Comparison of ENCODE assay signal across 40 cellular contexts in the genomic region with DNA sequence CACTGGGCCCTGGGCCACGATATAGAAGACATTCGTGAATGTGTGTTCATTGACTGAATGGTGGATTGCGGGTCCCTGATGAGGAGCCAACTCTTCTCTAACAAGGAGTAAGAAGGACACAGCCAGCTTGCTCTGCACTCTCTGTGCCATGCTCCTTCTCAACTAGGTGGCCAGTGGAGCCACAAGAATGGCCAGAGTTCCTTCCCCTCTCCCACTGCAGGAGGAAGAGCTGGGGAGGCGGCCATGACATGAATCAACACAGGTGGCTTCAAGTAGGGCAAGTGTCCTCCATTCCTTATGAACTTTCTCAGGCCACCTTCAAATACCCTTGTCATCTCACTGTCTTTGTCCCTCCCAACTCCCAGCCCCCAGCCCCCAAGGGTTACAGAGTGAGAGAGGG.
"Had no signal": no experiment of that assay in that cellular context is flagged by ENCODE, and none has a peak within 500 bp of the region (broad histone marks: within the 10 kb centered on the region; RNA-seq: fewer than 3 reads in every experiment).

No MANE protein-coding gene starts in this region.

- H3K4me3 ChIP-seq: adrenal gland, ascending aorta, body of pancreas, breast epithelium, cardiac muscle cell had no signal

- DNase-seq: activated effector memory CD4-positive, alpha-beta T cell treated with anti-CD3 and anti-CD28 coated beads, Interleukin-2, amount 50 U/mL, for 16 hours; activated effector memory CD4-positive, alpha-beta T cell treated with Interleukin-2 at 50 U/mL for 16 hours; activated gamma-delta T cell; activated gamma-delta T cell treated with Interleukin-2 at 50 U/mL for 16 hours; activated naive CD4-positive, alpha-beta T cell; activated naive CD4-positive, alpha-beta T cell treated with anti-CD3 and anti-CD28 coated beads for 36 hours; activated naive CD4-positive, alpha-beta T cell treated with anti-CD3 and anti-CD28 coated beads, Interleukin-2, amount 10 ng/mL, durations not matched to agents 7 days and 5 days; activated naive CD4-positive, alpha-beta T cell treated with anti-CD3 and anti-CD28 coated beads, Interleukin-2, amount 50 U/mL, for 16 hours; activated naive CD4-positive, alpha-beta T cell treated with Interleukin-2 at 50 U/mL for 16 hours; activated naive CD8-positive, alpha-beta T cell treated with anti-CD3 and anti-CD28 coated beads for 36 hours; activated naive CD8-positive, alpha-beta T cell treated with anti-CD3 and anti-CD28 coated beads, Interleukin-2, amount 10 ng/mL, durations not matched to agents 7 days and 5 days; activated naive CD8-positive, alpha-beta T cell treated with anti-CD3 and anti-CD28 coated beads, Interleukin-2, amount 50 U/mL, for 24 hours; activated T-cell treated with anti-CD3 and anti-CD28 coated beads for 4 hours; activated T-cell treated with anti-CD3 and anti-CD28 coated beads, Interleukin-2, amount 50 U/mL, for 1 hour; activated T-cell treated with anti-CD3 and anti-CD28 coated beads, Interleukin-2, amount 50 U/mL, for 24 hours; activated T-cell treated with anti-CD3 and anti-CD28 coated beads, Interleukin-2, amount 50 U/mL, for 4 hours; activated T-cell treated with anti-CD3 and anti-CD28 coated beads, Interleukin-2, amount 50 U/mL, for 48 hours; activated T-cell treated with anti-CD3 and anti-CD28 coated beads, Interleukin-2, amount 50 U/mL, for 72 hours; adrenal gland; amniotic stem cell; amygdala; anterior cingulate cortex; aorta; body of pancreas; brain microvascular endothelial cell; caudate nucleus; central memory CD4-positive, alpha-beta T cell; cerebellar nuclear complex had no signal

- FAIRE-seq: astrocyte had no signal

- H3K36me3 ChIP-seq: adrenal gland, brain microvascular endothelial cell, breast epithelium, cardiac muscle cell had no signal

- ATAC-seq: activated naive CD4-positive, alpha-beta T cell treated with anti-CD3 and anti-CD28 coated beads, Interleukin-2, amount 50 U/mL, for 72 hours; activated naive CD8-positive, alpha-beta T cell treated with anti-CD3 and anti-CD28 coated beads, Interleukin-2, amount 50 U/mL, for 24 hours; activated T-cell treated with anti-CD3 and anti-CD28 coated beads, Interleukin-2, amount 50 U/mL, for 4 hours; activated T-cell treated with anti-CD3 and anti-CD28 coated beads, Interleukin-2, amount 50 U/mL, for 72 hours; activated T-helper 17 cell treated with anti-CD3 and anti-CD28 coated beads, Interleukin-2, amount 50 U/mL, for 72 hours; body of pancreas had no signal

- H3K27ac Mint-ChIP-seq: activated naive CD4-positive, alpha-beta T cell treated with anti-CD3 and anti-CD28 coated beads for 36 hours; activated naive CD4-positive, alpha-beta T cell treated with anti-CD3 and anti-CD28 coated beads, Interleukin-2, amount 10 ng/mL, durations not matched to agents 7 days and 5 days; activated naive CD4-positive, alpha-beta T cell treated with anti-CD3 and anti-CD28 coated beads, Interleukin-2, amount 50 U/mL, for 24 hours; activated naive CD4-positive, alpha-beta T cell treated with anti-CD3 and anti-CD28 coated beads, Interleukin-2, amount 50 U/mL, for 72 hours; activated naive CD8-positive, alpha-beta T cell; activated naive CD8-positive, alpha-beta T cell treated with anti-CD3 and anti-CD28 coated beads for 36 hours; activated naive CD8-positive, alpha-beta T cell treated with anti-CD3 and anti-CD28 coated beads, Interleukin-2, amount 10 ng/mL, durations not matched to agents 7 days and 5 days; activated naive CD8-positive, alpha-beta T cell treated with anti-CD3 and anti-CD28 coated beads, Interleukin-2, amount 50 U/mL, for 24 hours; activated T-cell treated with anti-CD3 and anti-CD28 coated beads, Interleukin-2, amount 50 U/mL, for 24 hours; activated T-cell treated with anti-CD3 and anti-CD28 coated beads, Interleukin-2, amount 50 U/mL, for 72 hours; activated T-helper 1 cell treated with anti-CD3 and anti-CD28 coated beads, Interleukin-12 subunit alpha, Interleukin-12 subunit beta, Interleukin-2, Interleukin-4 antibody, amounts not matched to agents 30 ng/mL and 10 ng/mL and 1 ng/mL, durations not matched to agents 14 hours and 24 hours and 36 hours; activated T-helper 17 cell treated with anti-CD3 and anti-CD28 coated beads, Interleukin-2, amount 50 U/mL, for 72 hours; activated T-helper 2 cell treated with anti-CD3 and anti-CD28 coated beads, Interferon-gamma antibody, Interleukin-2, Interleukin-4, amounts not matched to agents 10 μg/mL and 5 μg/mL and 100 μg/mL, durations not matched to agents 14 hours and 24 hours and 36 hours; brain had no signal

- H3K27me3 Mint-ChIP-seq: activated naive CD4-positive, alpha-beta T cell treated with anti-CD3 and anti-CD28 coated beads, Interleukin-2, amount 10 ng/mL, durations not matched to agents 7 days and 5 days; activated naive CD4-positive, alpha-beta T cell treated with anti-CD3 and anti-CD28 coated beads, Interleukin-2, amount 50 U/mL, for 24 hours; activated naive CD8-positive, alpha-beta T cell; activated naive CD8-positive, alpha-beta T cell treated with anti-CD3 and anti-CD28 coated beads for 36 hours; activated naive CD8-positive, alpha-beta T cell treated with anti-CD3 and anti-CD28 coated beads, Interleukin-2, amount 10 ng/mL, durations not matched to agents 7 days and 5 days; activated naive CD8-positive, alpha-beta T cell treated with anti-CD3 and anti-CD28 coated beads, Interleukin-2, amount 50 U/mL, for 24 hours; activated T-cell treated with anti-CD3 and anti-CD28 coated beads, Interleukin-2, amount 50 U/mL, for 24 hours; activated T-helper 17 cell treated with anti-CD3 and anti-CD28 coated beads, Interleukin-2, amount 50 U/mL, for 72 hours; brain; central memory CD8-positive, alpha-beta T cell had no signal

- H3K4me3 Mint-ChIP-seq: activated naive CD4-positive, alpha-beta T cell treated with anti-CD3 and anti-CD28 coated beads for 36 hours; activated naive CD4-positive, alpha-beta T cell treated with anti-CD3 and anti-CD28 coated beads, Interleukin-2, amount 10 ng/mL, durations not matched to agents 7 days and 5 days; activated naive CD4-positive, alpha-beta T cell treated with anti-CD3 and anti-CD28 coated beads, Interleukin-2, amount 50 U/mL, for 24 hours; activated naive CD8-positive, alpha-beta T cell; activated naive CD8-positive, alpha-beta T cell treated with anti-CD3 and anti-CD28 coated beads for 36 hours; activated naive CD8-positive, alpha-beta T cell treated with anti-CD3 and anti-CD28 coated beads, Interleukin-2, amount 10 ng/mL, durations not matched to agents 7 days and 5 days; activated naive CD8-positive, alpha-beta T cell treated with anti-CD3 and anti-CD28 coated beads, Interleukin-2, amount 50 U/mL, for 24 hours; activated T-cell treated with anti-CD3 and anti-CD28 coated beads, Interleukin-2, amount 50 U/mL, for 24 hours; activated T-cell treated with anti-CD3 and anti-CD28 coated beads, Interleukin-2, amount 50 U/mL, for 4 hours; activated T-cell treated with anti-CD3 and anti-CD28 coated beads, Interleukin-2, amount 50 U/mL, for 72 hours; activated T-helper 1 cell treated with anti-CD3 and anti-CD28 coated beads, Interleukin-12 subunit alpha, Interleukin-12 subunit beta, Interleukin-2, Interleukin-4 antibody, amounts not matched to agents 30 ng/mL and 10 ng/mL and 1 ng/mL, durations not matched to agents 14 hours and 24 hours and 36 hours; activated T-helper 17 cell treated with anti-CD3 and anti-CD28 coated beads, Interleukin-2, amount 50 U/mL, for 72 hours; brain; central memory CD8-positive, alpha-beta T cell had no signal

- H3K36me3 Mint-ChIP-seq: activated naive CD4-positive, alpha-beta T cell treated with anti-CD3 and anti-CD28 coated beads, Interleukin-2, amount 10 ng/mL, durations not matched to agents 7 days and 5 days; activated naive CD8-positive, alpha-beta T cell treated with anti-CD3 and anti-CD28 coated beads, Interleukin-2, amount 10 ng/mL, durations not matched to agents 7 days and 5 days had no signal

- H3K9me3 ChIP-seq: adrenal gland, ascending aorta had no signal

- H3K27ac ChIP-seq: adrenal gland, ascending aorta, body of pancreas, brain microvascular endothelial cell, breast epithelium, cardiac muscle cell had no signal

- H3K4me1 ChIP-seq: ascending aorta, breast epithelium had no signal

- H3K27me3 ChIP-seq: adrenal gland, ascending aorta, body of pancreas, brain microvascular endothelial cell, breast epithelium, cardiac muscle cell had no signal

- H3K4me1 Mint-ChIP-seq: activated naive CD4-positive, alpha-beta T cell treated with anti-CD3 and anti-CD28 coated beads, Interleukin-2, amount 10 ng/mL, durations not matched to agents 7 days and 5 days; activated naive CD4-positive, alpha-beta T cell treated with anti-CD3 and anti-CD28 coated beads, Interleukin-2, amount 50 U/mL, for 24 hours; activated naive CD8-positive, alpha-beta T cell treated with anti-CD3 and anti-CD28 coated beads for 36 hours; activated naive CD8-positive, alpha-beta T cell treated with anti-CD3 and anti-CD28 coated beads, Interleukin-2, amount 10 ng/mL, durations not matched to agents 7 days and 5 days; activated naive CD8-positive, alpha-beta T cell treated with anti-CD3 and anti-CD28 coated beads, Interleukin-2, amount 50 U/mL, for 24 hours; activated T-helper 17 cell treated with anti-CD3 and anti-CD28 coated beads, Interleukin-2, amount 50 U/mL, for 72 hours; central memory CD8-positive, alpha-beta T cell had no signal
